ENCODE assay signal across 11 cellular contexts in genomic region chr17:21024024-21024423, GRCh38. TPM values are rescaled to one million over a fixed set of nuclear protein-coding genes. Genes with fewer than 3 reads are reported as not detected.
DNase-seq lines count a peak whose midpoint lies in the region; ATAC-seq and TF ChIP-seq lines count a peak whose summit lies in the region.
"Had no signal": no experiment of that assay in that cellular context is flagged by ENCODE, and none has a peak within 500 bp of the region (broad histone marks: within the 10 kb centered on the region; RNA-seq: fewer than 3 reads in every experiment).

No MANE protein-coding gene starts in this region.

- H3K27me3 Mint-ChIP-seq in CD8-positive, alpha-beta T cell (ENCODE audit: low read depth) = no peaks in the 10 kb centered on the region
- H3K27me3 Mint-ChIP-seq in effector memory CD8-positive, alpha-beta T cell = no peaks in the 10 kb centered on the region

- H3K4me1 ChIP-seq in CD8-positive, alpha-beta T cell (ENCODE audit: insufficient read depth, low read length) = peaks cover 21% of the 10 kb centered on the region
- H3K4me1 ChIP-seq in PC-9 (replicated peaks; ENCODE audit: insufficient read depth) = no peaks in the 10 kb centered on the region
- H3K4me1 ChIP-seq in rectal smooth muscle tissue (ENCODE audit: control insufficient read depth, insufficient read depth, low read length) = peaks cover 26% of the 10 kb centered on the region

- H3K9me2 ChIP-seq in PC-9 (ENCODE audit: insufficient read depth) = no peaks in the 10 kb centered on the region

- no peak for DNase-seq in CD8-positive, alpha-beta T cell
- DNase-seq in PC-9 = no peak
- DNase-seq in effector memory CD8-positive, alpha-beta T cell = no peak
- DNase-seq in hypothalamus (lab: John Stamatoyannopoulos, UW) = no peak
- DNase-seq in NCI-H1092 treated with DMSO at 0.1 percent for 48 hours (lab: John Stamatoyannopoulos, UW) = no peak
- DNase-seq: activated CD8-positive, alpha-beta memory T cell treated with anti-CD3 and anti-CD28 coated beads, Interleukin-2, amount 50 U/mL, for 4 hours; NCI-H1436; Right ventricle myocardium superior had no signal

- H3K4me1 Mint-ChIP-seq in CD8-positive, alpha-beta T cell (ENCODE audit: low read depth) = peaks cover 66% of the 10 kb centered on the region
- peaks cover 36 to 48% of the 10 kb centered on the region in 2 donors for H3K4me1 Mint-ChIP-seq in effector memory CD8-positive, alpha-beta T cell (ENCODE audit: low read depth in 2 of 2)

- H3K9me3 Mint-ChIP-seq in CD8-positive, alpha-beta T cell = no peaks in the 10 kb centered on the region
- no peaks in the 10 kb centered on the region for H3K9me3 Mint-ChIP-seq in effector memory CD8-positive, alpha-beta T cell

- no peak overlapping the region for H3K27ac ChIP-seq in CD8-positive, alpha-beta T cell (ENCODE audit: low read depth, low read length)
- H3K27ac ChIP-seq in PC-9 (no peak overlapping the region), rectal smooth muscle tissue (ENCODE audit: low read depth, low read length) (peak overlapping the region; percentile 55)

- POLR2A ChIA-PET in CD8-positive, alpha-beta T cell (lab: Charles Lee) = interaction anchor here (1.9 kb wide), 1 partner anchor 19 kb away, joined by 5 read pairs; the partner anchor contains the start of gene USP22
- POLR2A ChIA-PET in PC-9 (lab: Charles Lee; ENCODE audit: unreplicated experiment) = no interaction called here

- CTCF ChIA-PET in CD8-positive, alpha-beta T cell (lab: Charles Lee) = interaction anchor here (0.8 to 1.9 kb wide), 4 partner anchors 10 to 96 kb away, joined by 3 to 9 read pairs (median 4); partner anchors contain the start of gene USP22
- CTCF ChIA-PET in PC-9 (lab: Charles Lee) = interaction anchor here (0.6 kb wide), 1 partner anchor 31 kb away, joined by 3 read pairs; no protein-coding TSS in a partner anchor

- H3K4me2 ChIP-seq in PC-9 = no peak overlapping the region

- H3K36me3 ChIP-seq in CD8-positive, alpha-beta T cell (ENCODE audit: insufficient read depth, low read length) = peaks cover 55% of the 10 kb centered on the region
- H3K36me3 ChIP-seq in PC-9 (ENCODE audit: low read depth) (peaks cover 32% of the 10 kb centered on the region), rectal smooth muscle tissue (ENCODE audit: control insufficient read depth, insufficient read depth, low read length) (peaks cover 53% of the 10 kb centered on the region)

- TF ChIP-seq POLR2A in GM18505 (IDR thresholded peaks at IDR 0.05; ENCODE audit: borderline replicate concordance, extremely low read depth, insufficient read depth, insufficient read length) = no peak

- TF ChIP-seq CTCF in CD8-positive, alpha-beta T cell (IDR thresholded peaks at IDR 0.05) = no peak
- TF ChIP-seq CTCF in PC-9 (conservative IDR thresholded peaks at IDR 0.05) = no peak

- H3K9me3 ChIP-seq in CD8-positive, alpha-beta T cell (ENCODE audit: low read length) = no peaks in the 10 kb centered on the region
- no peaks in the 10 kb centered on the region for H3K9me3 ChIP-seq in PC-9 (ENCODE audit: insufficient read depth, low read depth)

- H3F3A ChIP-seq in PC-9 (ENCODE audit: insufficient read depth, low read depth) = peaks cover 19% of the 10 kb centered on the region; the same call in 1 of the 2 replicates

- intact Hi-C loops in CD8-positive, alpha-beta T cell (cut with DNase I, micrococcal nuclease) = loop anchor here in 1 of 2 experiments (2.0 kb wide), 1 partner anchor 19 kb away; the partner anchor contains the start of gene USP22
- intact Hi-C loops in PC-9 (cut with micrococcal nuclease; ENCODE audit: unreplicated experiment) = no loop called here

- no peaks in the 10 kb centered on the region for H3K27me3 ChIP-seq in CD8-positive, alpha-beta T cell (ENCODE audit: insufficient read depth, low read length)
- H3K27me3 ChIP-seq in PC-9 (ENCODE audit: insufficient read depth, low read depth) (no peaks in the 10 kb centered on the region), rectal smooth muscle tissue (ENCODE audit: control insufficient read depth, insufficient read depth, low read length) (no peaks in the 10 kb centered on the region)

- no peak overlapping the region for H2AFZ ChIP-seq in PC-9

- peak overlapping the region; percentile 84 for H3K27ac Mint-ChIP-seq in CD8-positive, alpha-beta T cell
- peak overlapping the region; percentile 62 to 84 for H3K27ac Mint-ChIP-seq in effector memory CD8-positive, alpha-beta T cell

- ATAC-seq in CD8-positive, alpha-beta T cell = peak; percentile 39
- no peak for ATAC-seq in effector memory CD8-positive, alpha-beta T cell (replicated peaks)
- no peak for ATAC-seq in GM18505 (IDR thresholded peaks at IDR 0.05; ENCODE audit: unreplicated experiment)
- ATAC-seq: sciatic nerve had no signal

- TSS peak; percentile 0 for BruUV-seq in PC-9 (replicated peaks; lab: Mats Ljungman, UMichigan)

- H3K9ac ChIP-seq in rectal smooth muscle tissue (ENCODE audit: low read length) = no peak overlapping the region

- H3K4me3 Mint-ChIP-seq in CD8-positive, alpha-beta T cell = peak overlapping the region; percentile 41
- peak overlapping the region in 1 of 2 donors; percentile 23 for H3K4me3 Mint-ChIP-seq in effector memory CD8-positive, alpha-beta T cell

- peaks cover 100% of the 10 kb centered on the region for H4K20me1 ChIP-seq in PC-9 (ENCODE audit: insufficient read depth)

- no peak overlapping the region for H3K4me3 ChIP-seq in CD8-positive, alpha-beta T cell (ENCODE audit: low read depth, low read length)
- no peak overlapping the region for H3K4me3 ChIP-seq in PC-9
- H3K4me3 ChIP-seq in rectal smooth muscle tissue (ENCODE audit: low read length) = no peak overlapping the region

- peaks cover 86% of the 10 kb centered on the region for H3K79me2 ChIP-seq in PC-9 (ENCODE audit: low read depth)

- H3K36me3 Mint-ChIP-seq in CD8-positive, alpha-beta T cell = peaks cover 84% of the 10 kb centered on the region
- H3K36me3 Mint-ChIP-seq in effector memory CD8-positive, alpha-beta T cell (ENCODE audit: insufficient read depth) = peaks cover 84% of the 10 kb centered on the region

RNA-seq across cellular contexts. Expression of gene USP22, which starts 18.8 kb away (rescaled TPM):
- total RNA-seq in CD8-positive, alpha-beta T cell = 100 to 1,000 TPM; 177 to 190 TPM
- 291 and 296 TPM in 2 replicates for total RNA-seq in PC-9 (2021)
